Comparison of ENCODE assay signal across 18 cellular contexts in the genomic region with DNA sequence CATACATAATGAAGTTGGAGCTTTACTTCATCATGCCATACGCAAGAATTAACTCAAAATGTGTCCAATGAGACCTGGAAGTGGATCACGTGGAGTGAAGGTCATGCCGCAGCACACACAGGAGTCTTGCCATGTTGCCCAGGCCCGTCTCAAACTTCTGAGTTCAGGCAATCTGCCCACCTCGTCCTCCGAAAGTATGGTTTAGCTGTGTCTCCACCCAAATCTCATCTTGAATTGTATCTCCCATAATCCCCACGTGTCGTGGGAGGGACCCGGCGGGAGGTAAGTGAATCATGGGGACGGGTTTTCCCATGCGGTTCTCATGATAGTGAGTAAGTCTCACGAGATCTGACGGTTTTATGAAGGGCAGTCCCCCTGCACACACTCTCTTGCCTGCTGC.
DNase-seq lines count a peak whose midpoint lies in the region; ATAC-seq and TF ChIP-seq lines count a peak whose summit lies in the region.
"Had no signal": no experiment of that assay in that cellular context is flagged by ENCODE, and none has a peak within 500 bp of the region (broad histone marks: within the 10 kb centered on the region; RNA-seq: fewer than 3 reads in every experiment).

No MANE protein-coding gene starts in this region.

- no peak overlapping the region for H3K9ac ChIP-seq in BLaER1 treated with 17β-estradiol and CSF1 and Interleukin-3, amounts not matched to agents 10 nM and 100 nM
- H3K9ac ChIP-seq: GM23248 had no signal

- no peaks in the 10 kb centered on the region for H3K4me1 Mint-ChIP-seq in nephron progenitor cell

- peaks cover 91 to 99% (median 96%) of the 10 kb centered on the region in 11 experiments for H3K36me3 ChIP-seq in BLaER1 treated with 17β-estradiol and CSF1 and Interleukin-3, amounts not matched to agents 10 nM and 100 nM
- H3K36me3 ChIP-seq in WERI-Rb-1 = peaks cover 68% of the 10 kb centered on the region
- H3K36me3 ChIP-seq: BE2C had no signal

- DNase-seq in WERI-Rb-1 (no peak), nephron progenitor cell (no peak), nucleus accumbens (lab: John Stamatoyannopoulos, UW) (no peak), RWPE1 (ENCODE audit: low spot score) (no peak)
- DNase-seq: BE2C; C1 segment of cervical spinal cord; Calu3; CD4-positive, alpha-beta memory T cell; COR-L47; DMS53; DMS79 treated with DMSO at 0.1 percent for 48 hours; GF-D8; GM23248; H7; HCEC 1CT had no signal

- no peak for TF ChIP-seq CTCF in WERI-Rb-1 (IDR thresholded peaks at IDR 0.05; ENCODE audit: low read depth, low read length)
- TF ChIP-seq CTCF in nephron progenitor cell (IDR thresholded peaks at IDR 0.05) = no peak
- no peak for TF ChIP-seq CTCF in RWPE1 (conservative IDR thresholded peaks at IDR 0.05; ENCODE audit: low read depth)

- ATAC-seq in GM19351 (IDR thresholded peaks at IDR 0.05; ENCODE audit: unreplicated experiment) = no peak

- POLR2A ChIA-PET in RWPE1 (lab: Yijun Ruan, JAX; ENCODE audit: low non-redundant PET) = no interaction called here

- H3K4me1 ChIP-seq in BLaER1 treated with 17β-estradiol and CSF1 and Interleukin-3, amounts not matched to agents 10 nM and 100 nM = peaks cover 0 to 20% (median 14%) of the 10 kb centered on the region in 10 experiments; a peak in 12 of 20 replicates
- H3K4me1 ChIP-seq: BE2C had no signal

- peaks cover 84 to 97% (median 87%) of the 10 kb centered on the region in 11 experiments for H3K9me3 ChIP-seq in BLaER1 treated with 17β-estradiol and CSF1 and Interleukin-3, amounts not matched to agents 10 nM and 100 nM (replicated peaks in 1 of 11)
- peaks cover 38% of the 10 kb centered on the region for H3K9me3 ChIP-seq in WERI-Rb-1 (ENCODE audit: severe bottlenecking)
- H3K9me3 ChIP-seq: BE2C had no signal

- no peaks in the 10 kb centered on the region for H4K20me1 ChIP-seq in BLaER1 treated with 17β-estradiol and CSF1 and Interleukin-3, amounts not matched to agents 10 nM and 100 nM

- CTCF ChIA-PET in RWPE1 (lab: Yijun Ruan, JAX) = interaction anchor here (0.6 to 0.7 kb wide), 2 partner anchors 148 to 190 kb away, joined by 3 to 4 read pairs; no protein-coding TSS in a partner anchor

- peaks cover 66% of the 10 kb centered on the region for H3K9me3 Mint-ChIP-seq in nephron progenitor cell

- peaks cover 97% of the 10 kb centered on the region for H3K36me3 Mint-ChIP-seq in nephron progenitor cell (ENCODE audit: low read depth)

- peak overlapping the region in 7 of 11 experiments; percentile 24 to 72 (median 51); a peak in 13 of 22 replicates for H3K27ac ChIP-seq in BLaER1 treated with 17β-estradiol and CSF1 and Interleukin-3, amounts not matched to agents 10 nM and 100 nM
- H3K27ac ChIP-seq in WERI-Rb-1 (peak overlapping the region; percentile 46), RWPE1 (no peak overlapping the region)
- H3K27ac ChIP-seq: 22Rv1, GM23248 had no signal

- H3K27me3 Mint-ChIP-seq in nephron progenitor cell (ENCODE audit: low read depth, poor library complexity) = peaks cover 3% of the 10 kb centered on the region
- H3K27me3 Mint-ChIP-seq: CD4-positive, alpha-beta memory T cell had no signal

- no peaks in the 10 kb centered on the region for H3K27me3 ChIP-seq in BLaER1 treated with 17β-estradiol and CSF1 and Interleukin-3, amounts not matched to agents 10 nM and 100 nM
- no peaks in the 10 kb centered on the region for H3K27me3 ChIP-seq in WERI-Rb-1 (ENCODE audit: insufficient read depth, low read depth, severe bottlenecking)
- H3K27me3 ChIP-seq: BE2C had no signal

- peak overlapping the region in 4 of 11 experiments; percentile 15 to 65 (median 30); a peak in 2 of 22 replicates for H3K4me2 ChIP-seq in BLaER1 treated with 17β-estradiol and CSF1 and Interleukin-3, amounts not matched to agents 10 nM and 100 nM

- H3K4me3 ChIP-seq in BLaER1 treated with 17β-estradiol and CSF1 and Interleukin-3, amounts not matched to agents 10 nM and 100 nM = peak overlapping the region in 2 of 10 experiments; percentile 5 to 28; a peak in 2 of 20 replicates
- H3K4me3 ChIP-seq in WERI-Rb-1 (ENCODE audit: low read depth, low read length) = no peak overlapping the region
- H3K4me3 ChIP-seq: GM23248 had no signal

- peak overlapping the region; percentile 29 for H3K27ac Mint-ChIP-seq in nephron progenitor cell

- H3K4me3 Mint-ChIP-seq in nephron progenitor cell = no peak overlapping the region
